Comparison of ENCODE assay signal across 1 cellular context in genomic region chr13:23905766-23906165, GRCh38.
TF ChIP-seq lines count a peak whose summit lies in the region.

No MANE protein-coding gene starts in this region.

TF ChIP-seq in SK-N-SH treated with all-trans-retinoic acid at 6 μM for 48 hours, 23 proteins besides CTCF, POLR2A, EP300 and RAD21 (continued from another document):
- TF ChIP-seq POU6F1 (CRISPR knock-in tag; IDR thresholded peaks at IDR 0.05; ENCODE audit: borderline replicate concordance, low read depth) (no peak), ARNTL (CRISPR knock-in tag; IDR thresholded peaks at IDR 0.05; ENCODE audit: borderline replicate concordance, low read depth) (no peak), ESRRG (CRISPR knock-in tag; IDR thresholded peaks at IDR 0.05) (no peak), RARB (CRISPR knock-in tag; IDR thresholded peaks at IDR 0.05) (no peak)
